Comparison of ENCODE assay signal across 1 cellular context in genomic region chr1:198637915-198638437, GRCh38.
TF ChIP-seq lines count a peak whose summit lies in the region.

No MANE protein-coding gene starts in this region.

TF ChIP-seq in GM12878, 131 proteins besides CTCF, POLR2A, EP300 and RAD21 (continued from another document):
- TF ChIP-seq RUNX3 (IDR thresholded peaks at IDR 0.05; ENCODE audit: low read length) = no peak
- TF ChIP-seq RFX5 (IDR thresholded peaks at IDR 0.05; ENCODE audit: low read depth, low read length) = no peak
- no peak for TF ChIP-seq IRF5 (IDR thresholded peaks at IDR 0.05; ENCODE audit: borderline replicate concordance)
- no peak for TF ChIP-seq CBFB (IDR thresholded peaks at IDR 0.05; ENCODE audit: low read depth)
- TF ChIP-seq CHD2 (IDR thresholded peaks at IDR 0.05; ENCODE audit: borderline replicate concordance, low read depth, low read length) = no peak
- no peak for TF ChIP-seq BRCA1 (IDR thresholded peaks at IDR 0.05; ENCODE audit: low read depth, low read length)
- TF ChIP-seq CEBPB (IDR thresholded peaks at IDR 0.05; ENCODE audit: borderline replicate concordance in 1 of 2, low read depth in 2 of 2, low read length in 2 of 2) = no peak
- no peak for TF ChIP-seq ZSCAN29 (IDR thresholded peaks at IDR 0.05)
TF ChIP-seq in GM12878: peak in this region for 0.
